28 cellular contexts compared by ENCODE assay signal in the genomic region with DNA sequence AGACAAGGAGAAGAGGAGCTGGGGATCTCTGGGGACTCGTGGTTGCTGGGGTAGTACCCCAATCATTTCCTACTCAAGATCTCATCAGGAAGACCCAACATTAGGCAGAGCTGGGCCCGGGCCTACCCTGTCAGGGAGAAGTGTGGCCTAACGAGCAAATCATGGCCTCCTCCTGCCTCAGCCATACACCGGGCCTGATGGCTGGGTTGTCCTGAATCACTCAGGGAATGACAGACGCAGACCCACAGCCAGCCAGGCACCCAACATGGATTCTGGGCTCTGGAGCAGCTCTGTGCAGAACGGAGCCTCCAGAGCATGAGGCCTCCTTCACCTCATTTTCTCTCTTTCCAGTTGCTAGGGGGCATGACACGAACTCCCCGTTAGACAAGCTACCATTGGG. TPM values are rescaled to one million over a fixed set of nuclear protein-coding genes. Genes with fewer than 3 reads are reported as not detected.
DNase-seq lines count a peak whose midpoint lies in the region; ATAC-seq and TF ChIP-seq lines count a peak whose summit lies in the region.
"Had no signal": no experiment of that assay in that cellular context is flagged by ENCODE, and none has a peak within 500 bp of the region (broad histone marks: within the 10 kb centered on the region; RNA-seq: fewer than 3 reads in every experiment).

No MANE protein-coding gene starts in this region.

- H3K4me3 ChIP-seq in esophagus muscularis mucosa = no peak overlapping the region
- H3K4me3 ChIP-seq: GM23248, left lung, upper lobe of right lung had no signal

- intact Hi-C loops in natural killer cell (cut with micrococcal nuclease) (no loop called here), esophagus muscularis mucosa (cut with DNase I) (no loop called here), posterior vena cava (cut with DNase I) (loop anchor here in 1 of 2 donors (10.0 kb wide), 1 partner anchor 113 kb away; no protein-coding TSS in a partner anchor)

- H3K36me3 Mint-ChIP-seq in natural killer cell = no peaks in the 10 kb centered on the region
- no peaks in the 10 kb centered on the region for H3K36me3 Mint-ChIP-seq in natural killer cell treated with Interleukin-12 subunit alpha and Interleukin-12 subunit beta and Interleukin-15 and Interleukin-18, amount 100 ng/mL, for 72 hours
- no peaks in the 10 kb centered on the region for H3K36me3 Mint-ChIP-seq in activated naive CD4-positive, alpha-beta T cell treated with anti-CD3 and anti-CD28 coated beads, Interleukin-2, amount 10 ng/mL, durations not matched to agents 7 days and 5 days
- H3K36me3 Mint-ChIP-seq: activated naive CD4-positive, alpha-beta T cell treated with anti-CD3 and anti-CD28 coated beads, Interleukin-2, amount 50 U/mL, for 24 hours; CD8-positive, alpha-beta memory T cell; immature natural killer cell; naive B cell; stimulated activated memory B cell treated with anti-CD40 and anti-IgM and Interleukin-4, amounts not matched to agents 10 μg/mL and 1 μg/mL and 100 μg/mL, for 72 hours had no signal

- DNase-seq in natural killer cell = peak; percentile 2
- no peak for DNase-seq in natural killer cell treated with Interleukin-12 subunit alpha and Interleukin-12 subunit beta and Interleukin-15 and Interleukin-18, amount 100 ng/mL, for 72 hours (ENCODE audit: low spot score)
- DNase-seq in esophagus muscularis mucosa (ENCODE audit: extremely low spot score) = peak; percentile 90
- DNase-seq in posterior vena cava (ENCODE audit: low spot score) = peak; percentile 78
- no peak for DNase-seq in NCI-H2227 treated with DMSO at 0.1 percent for 48 hours (lab: John Stamatoyannopoulos, UW)
- no peak for DNase-seq in SW 1271 (lab: John Stamatoyannopoulos, UW)
- DNase-seq in activated naive CD4-positive, alpha-beta T cell treated with anti-CD3 and anti-CD28 coated beads, Interleukin-2, amount 10 ng/mL, durations not matched to agents 7 days and 5 days = no peak
- DNase-seq: activated CD4-positive, alpha-beta T cell treated with anti-CD3 and anti-CD28 coated beads, Interleukin-2, amount 50 U/mL, for 1 hour; amniotic stem cell; brain microvascular endothelial cell; CD8-positive, alpha-beta memory T cell; DMS 273 treated with DMSO at 0.1 percent for 48 hours; effector CD8-positive, alpha-beta T cell; GM23248; immature natural killer cell; IMR-90; left lung; naive B cell; NCI-H1048; NCI-H1694; NCI-H446 treated with DMSO at 0.1 percent for 48 hours; nucleus accumbens; stimulated activated CD4-positive, alpha-beta T cell treated with anti-CD3 and anti-CD28 coated beads, Interleukin-15, amount 100 ng/mL, for 24 hours; T1000; upper lobe of right lung had no signal

- no peak overlapping the region for H3K27ac Mint-ChIP-seq in natural killer cell
- no peak overlapping the region for H3K27ac Mint-ChIP-seq in natural killer cell treated with Interleukin-12 subunit alpha and Interleukin-12 subunit beta and Interleukin-15 and Interleukin-18, amount 100 ng/mL, for 72 hours
- H3K27ac Mint-ChIP-seq in activated naive CD4-positive, alpha-beta T cell treated with anti-CD3 and anti-CD28 coated beads, Interleukin-2, amount 10 ng/mL, durations not matched to agents 7 days and 5 days = no peak overlapping the region
- H3K27ac Mint-ChIP-seq: activated naive CD4-positive, alpha-beta T cell treated with anti-CD3 and anti-CD28 coated beads, Interleukin-2, amount 50 U/mL, for 24 hours; CD8-positive, alpha-beta memory T cell; immature natural killer cell; stimulated activated memory B cell treated with anti-CD40 and anti-IgM and Interleukin-4, amounts not matched to agents 10 μg/mL and 1 μg/mL and 100 μg/mL, for 72 hours had no signal

- peaks cover 0 to 9% (median 0%) of the 10 kb centered on the region in 4 donors for H3K4me1 ChIP-seq in esophagus muscularis mucosa
- H3K4me1 ChIP-seq: left lung, upper lobe of right lung had no signal

- WGBS in esophagus muscularis mucosa = 94% methylated on average over 7 of the region's 8 CpGs

- no peak for TF ChIP-seq EP300 in esophagus muscularis mucosa (IDR thresholded peaks at IDR 0.05)

- H3K4me3 Mint-ChIP-seq in natural killer cell = no peak overlapping the region
- H3K4me3 Mint-ChIP-seq in natural killer cell treated with Interleukin-12 subunit alpha and Interleukin-12 subunit beta and Interleukin-15 and Interleukin-18, amount 100 ng/mL, for 72 hours = no peak overlapping the region
- H3K4me3 Mint-ChIP-seq in activated naive CD4-positive, alpha-beta T cell treated with anti-CD3 and anti-CD28 coated beads, Interleukin-2, amount 10 ng/mL, durations not matched to agents 7 days and 5 days = no peak overlapping the region
- H3K4me3 Mint-ChIP-seq: activated naive CD4-positive, alpha-beta T cell treated with anti-CD3 and anti-CD28 coated beads, Interleukin-2, amount 50 U/mL, for 24 hours; CD8-positive, alpha-beta memory T cell; immature natural killer cell; naive B cell; stimulated activated memory B cell treated with anti-CD40 and anti-IgM and Interleukin-4, amounts not matched to agents 10 μg/mL and 1 μg/mL and 100 μg/mL, for 72 hours had no signal

- CTCF ChIA-PET in activated naive CD4-positive, alpha-beta T cell treated with anti-CD3 and anti-CD28 coated beads, Interleukin-2, amount 10 ng/mL, durations not matched to agents 7 days and 5 days (lab: Charles Lee) = no interaction called here

- H3K9me3 Mint-ChIP-seq in natural killer cell = no peaks in the 10 kb centered on the region
- no peaks in the 10 kb centered on the region for H3K9me3 Mint-ChIP-seq in natural killer cell treated with Interleukin-12 subunit alpha and Interleukin-12 subunit beta and Interleukin-15 and Interleukin-18, amount 100 ng/mL, for 72 hours
- no peaks in the 10 kb centered on the region for H3K9me3 Mint-ChIP-seq in activated naive CD4-positive, alpha-beta T cell treated with anti-CD3 and anti-CD28 coated beads, Interleukin-2, amount 10 ng/mL, durations not matched to agents 7 days and 5 days
- H3K9me3 Mint-ChIP-seq: activated naive CD4-positive, alpha-beta T cell treated with anti-CD3 and anti-CD28 coated beads, Interleukin-2, amount 50 U/mL, for 24 hours; CD8-positive, alpha-beta memory T cell; immature natural killer cell; naive B cell; stimulated activated memory B cell treated with anti-CD40 and anti-IgM and Interleukin-4, amounts not matched to agents 10 μg/mL and 1 μg/mL and 100 μg/mL, for 72 hours had no signal

- no peaks in the 10 kb centered on the region for H3K4me1 Mint-ChIP-seq in natural killer cell
- no peaks in the 10 kb centered on the region for H3K4me1 Mint-ChIP-seq in natural killer cell treated with Interleukin-12 subunit alpha and Interleukin-12 subunit beta and Interleukin-15 and Interleukin-18, amount 100 ng/mL, for 72 hours (ENCODE audit: low read depth in 2 of 2)
- no peaks in the 10 kb centered on the region for H3K4me1 Mint-ChIP-seq in activated naive CD4-positive, alpha-beta T cell treated with anti-CD3 and anti-CD28 coated beads, Interleukin-2, amount 10 ng/mL, durations not matched to agents 7 days and 5 days
- H3K4me1 Mint-ChIP-seq: activated naive CD4-positive, alpha-beta T cell treated with anti-CD3 and anti-CD28 coated beads, Interleukin-2, amount 50 U/mL, for 24 hours; CD8-positive, alpha-beta memory T cell; immature natural killer cell; naive B cell; stimulated activated memory B cell treated with anti-CD40 and anti-IgM and Interleukin-4, amounts not matched to agents 10 μg/mL and 1 μg/mL and 100 μg/mL, for 72 hours had no signal

- H3K27me3 ChIP-seq in esophagus muscularis mucosa = no peaks in the 10 kb centered on the region
- H3K27me3 ChIP-seq: brain microvascular endothelial cell, left lung, upper lobe of right lung had no signal

- no peaks in the 10 kb centered on the region for H3K36me3 ChIP-seq in esophagus muscularis mucosa
- H3K36me3 ChIP-seq: left lung, upper lobe of right lung had no signal

- ATAC-seq in natural killer cell = no peak
- ATAC-seq in natural killer cell treated with Interleukin-12 subunit alpha and Interleukin-12 subunit beta and Interleukin-15 and Interleukin-18, amount 100 ng/mL, for 72 hours = no peak
- ATAC-seq: left lung; stimulated activated memory B cell treated with anti-CD40 and anti-IgM and Interleukin-4, amounts not matched to agents 10 μg/mL and 1 μg/mL and 100 μg/mL, for 72 hours; upper lobe of right lung had no signal

- TF ChIP-seq POLR2A in esophagus muscularis mucosa (IDR thresholded peaks at IDR 0.05; ENCODE audit: low read depth) = no peak

- no peaks in the 10 kb centered on the region for H3K27me3 Mint-ChIP-seq in natural killer cell (ENCODE audit: low read depth in 2 of 2)
- peaks cover 0 to 5% of the 10 kb centered on the region in 2 donors for H3K27me3 Mint-ChIP-seq in natural killer cell treated with Interleukin-12 subunit alpha and Interleukin-12 subunit beta and Interleukin-15 and Interleukin-18, amount 100 ng/mL, for 72 hours
- peaks cover 12% of the 10 kb centered on the region for H3K27me3 Mint-ChIP-seq in activated naive CD4-positive, alpha-beta T cell treated with anti-CD3 and anti-CD28 coated beads, Interleukin-2, amount 10 ng/mL, durations not matched to agents 7 days and 5 days
- H3K27me3 Mint-ChIP-seq: activated naive CD4-positive, alpha-beta T cell treated with anti-CD3 and anti-CD28 coated beads, Interleukin-2, amount 50 U/mL, for 24 hours had no signal

- H3K27ac ChIP-seq in esophagus muscularis mucosa (replicated peaks in 1 of 4) = no peak overlapping the region
- H3K27ac ChIP-seq: brain microvascular endothelial cell, epithelial cell of prostate, GM23248, left lung, upper lobe of right lung had no signal

- no peaks in the 10 kb centered on the region for H3K9me3 ChIP-seq in esophagus muscularis mucosa
- H3K9me3 ChIP-seq: left lung, upper lobe of right lung had no signal

- TF ChIP-seq CTCF in natural killer cell (IDR thresholded peaks at IDR 0.05) = no peak
- no peak for TF ChIP-seq CTCF in esophagus muscularis mucosa (IDR thresholded peaks at IDR 0.05)

RNA-seq across cellular contexts. Expression of a gene that starts 19.7 kb away (rescaled TPM):
- not detected for total RNA-seq in natural killer cell
- total RNA-seq in natural killer cell treated with Interleukin-12 subunit alpha and Interleukin-12 subunit beta and Interleukin-15 and Interleukin-18, amount 100 ng/mL, for 72 hours = under 1 TPM; 0.17 to 0.98 TPM
- total RNA-seq in esophagus muscularis mucosa = 10 to 100 TPM in 2 of 4 donors, 1 to 10 TPM in 2; 3.3 to 15.8 (median 8.6) TPM
- 10 to 100 TPM; 23.1 to 62.5 TPM for total RNA-seq in posterior vena cava
- total RNA-seq: CD8-positive, alpha-beta memory T cell had no signal

Comparison
In these comparisons a context has a peak if more than half of its experiments do, and no peak if none do; other contexts are left out.
1. DNase-seq: peak in natural killer cell (single experiment), esophagus muscularis mucosa (single experiment) and posterior vena cava (single experiment); none in natural killer cell treated with Interleukin-12 subunit alpha and Interleukin-12 subunit beta and Interleukin-15 and Interleukin-18, amount 100 ng/mL, for 72 hours (single experiment), NCI-H2227 treated with DMSO at 0.1 percent for 48 hours (single experiment), SW 1271 (0 of 2) and activated naive CD4-positive, alpha-beta T cell treated with anti-CD3 and anti-CD28 coated beads, Interleukin-2, amount 10 ng/mL, durations not matched to agents 7 days and 5 days (single experiment).